In the genomic region with DNA sequence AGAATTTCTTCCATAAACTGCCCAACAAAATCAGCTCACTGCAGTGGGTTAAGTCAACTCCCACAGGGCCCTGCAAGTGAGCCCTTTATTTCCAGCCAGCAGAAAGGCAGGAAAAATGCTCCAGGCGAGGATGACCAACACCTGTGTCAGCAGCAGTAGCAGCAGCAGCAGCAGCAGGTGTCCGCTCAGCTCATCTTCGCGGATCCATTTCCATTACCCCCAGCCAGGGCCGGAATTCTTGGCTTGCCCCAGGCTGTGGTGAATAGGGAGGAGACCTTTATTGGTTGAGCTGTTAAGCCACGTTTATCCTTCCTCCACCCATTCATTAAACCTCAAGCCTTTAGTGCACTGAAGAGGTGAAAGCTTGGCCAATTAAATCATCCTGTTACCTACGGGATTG, we compare ENCODE assay signal across 1 cellular context.
TF ChIP-seq lines count a peak whose summit lies in the region.

No MANE protein-coding gene starts in this region.

TF ChIP-seq in HEK293, 187 proteins besides CTCF, POLR2A, EP300 and RAD21 (continued from another document):
- TF ChIP-seq, protein P1, sequence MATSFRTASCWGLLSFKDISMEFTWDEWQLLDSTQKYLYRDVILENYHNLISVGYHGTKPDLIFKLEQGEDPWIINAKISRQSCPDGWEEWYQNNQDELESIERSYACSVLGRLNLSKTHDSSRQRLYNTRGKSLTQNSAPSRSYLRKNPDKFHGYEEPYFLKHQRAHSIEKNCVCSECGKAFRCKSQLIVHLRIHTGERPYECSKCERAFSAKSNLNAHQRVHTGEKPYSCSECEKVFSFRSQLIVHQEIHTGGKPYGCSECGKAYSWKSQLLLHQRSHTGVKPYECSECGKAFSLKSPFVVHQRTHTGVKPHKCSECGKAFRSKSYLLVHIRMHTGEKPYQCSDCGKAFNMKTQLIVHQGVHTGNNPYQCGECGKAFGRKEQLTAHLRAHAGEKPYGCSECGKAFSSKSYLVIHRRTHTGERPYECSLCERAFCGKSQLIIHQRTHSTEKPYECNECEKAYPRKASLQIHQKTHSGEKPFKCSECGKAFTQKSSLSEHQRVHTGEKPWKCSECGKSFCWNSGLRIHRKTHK (tag by site-specific recombination; IDR thresholded peaks at IDR 0.05): no peak
- TF ChIP-seq ZNF202 (tag by site-specific recombination; IDR thresholded peaks at IDR 0.05; ENCODE audit: borderline replicate concordance) (no peak), GLIS1 (tag by site-specific recombination; IDR thresholded peaks at IDR 0.05) (peak; percentile 95), SP7 (tag by site-specific recombination; IDR thresholded peaks at IDR 0.05) (peak; percentile 81), YY1 (tag by site-specific recombination; IDR thresholded peaks at IDR 0.05) (no peak), ZFP3 (tag by site-specific recombination; IDR thresholded peaks at IDR 0.05; ENCODE audit: low read depth) (no peak), ZNF114 (tag by site-specific recombination; IDR thresholded peaks at IDR 0.05) (no peak), ZNF394 (tag by site-specific recombination; IDR thresholded peaks at IDR 0.05; ENCODE audit: borderline replicate concordance) (no peak), ZNF513 (tag by site-specific recombination; IDR thresholded peaks at IDR 0.05) (no peak), ZBTB1 (tag by site-specific recombination; IDR thresholded peaks at IDR 0.05) (no peak), ZSCAN16 (tag by site-specific recombination; IDR thresholded peaks at IDR 0.05) (no peak), SCRT2 (tag by site-specific recombination; IDR thresholded peaks at IDR 0.05) (peak; percentile 92), ZBTB44 (tag by site-specific recombination; IDR thresholded peaks at IDR 0.05) (peak; percentile 82), KLF17 (tag by site-specific recombination; IDR thresholded peaks at IDR 0.05) (peak; percentile 79)
